ENCODE assay signal across 8 cellular contexts in the genomic region with DNA sequence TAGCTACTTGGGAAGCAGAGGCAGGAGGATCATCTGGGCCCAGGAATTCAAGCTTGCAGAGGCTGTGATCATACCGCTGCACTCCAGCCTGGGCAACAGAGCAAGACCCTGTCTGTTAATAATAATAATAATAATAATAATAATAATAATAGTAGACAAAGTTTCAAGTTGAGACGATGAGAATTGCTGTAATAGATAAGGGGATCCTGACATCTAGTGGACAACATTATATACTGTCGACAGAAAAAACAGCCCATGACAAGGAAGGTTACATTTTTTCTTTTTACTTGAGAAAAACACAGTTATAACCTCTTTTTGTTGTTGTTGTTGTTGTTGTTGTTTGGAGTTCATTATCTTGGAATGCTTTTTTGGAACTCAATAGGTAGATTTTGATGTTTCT. TPM values are rescaled to one million over a fixed set of nuclear protein-coding genes. Genes with fewer than 3 reads are reported as not detected.
DNase-seq lines count a peak whose midpoint lies in the region; ATAC-seq, FAIRE-seq and TF ChIP-seq lines count a peak whose summit lies in the region.

No MANE protein-coding gene starts in this region.

- 26% methylated on average over 2 to 3 of the region's 3 CpGs for WGBS in gastroesophageal sphincter (ENCODE audit: low coverage in 1 of 2), 2 donors
- 32 to 39% (median 35%) methylated on average over 3 of the region's 3 CpGs for WGBS in small intestine, 3 donors

- H3K4me1 ChIP-seq in HEK293 (ENCODE audit: control insufficient read depth, insufficient read depth, low read length) = no peaks in the 10 kb centered on the region
- H3K4me1 ChIP-seq in gastroesophageal sphincter = no peaks in the 10 kb centered on the region
- no peaks in the 10 kb centered on the region for H3K4me1 ChIP-seq in small intestine (ENCODE audit: control insufficient read depth in 2 of 2, insufficient read depth in 1 of 2, low read depth in 1 of 2, low read length in 1 of 2)

- no peak for DNase-seq in CD14-positive monocyte (ENCODE audit: low spot score)
- peak; percentile 34 for DNase-seq in SKM-1 treated with dmso at 0.1 percent for 144 hours (lab: John Stamatoyannopoulos, UW; ENCODE audit: unreplicated experiment)
- peak; percentile 49 for DNase-seq in small intestine
- no peak for DNase-seq in NCI-H524 treated with DMSO at 0.1 percent for 48 hours (lab: John Stamatoyannopoulos, UW)
- DNase-seq in iPS-NIHi7 (ENCODE audit: extremely low spot score) = no peak
- DNase-seq in effector CD8-positive, alpha-beta T cell (lab: John Stamatoyannopoulos, UW) = no peak

- no peak for TF ChIP-seq EP300 in gastroesophageal sphincter (IDR thresholded peaks at IDR 0.05)

- no peaks in the 10 kb centered on the region for H3K27me3 ChIP-seq in gastroesophageal sphincter
- no peaks in the 10 kb centered on the region for H3K27me3 ChIP-seq in small intestine (ENCODE audit: control insufficient read depth in 2 of 2, insufficient read depth in 2 of 2, low read length in 2 of 2)

- no peak overlapping the region for H3K4me3 Mint-ChIP-seq in CD14-positive monocyte

- intact Hi-C loops in CD14-positive monocyte (cut with micrococcal nuclease) = loop anchor here (1.0 to 10.0 kb wide), 3 partner anchors 149 to 449 kb away; no protein-coding TSS in a partner anchor

- no peaks in the 10 kb centered on the region for H3K4me1 Mint-ChIP-seq in CD14-positive monocyte

- POLR2A ChIA-PET in HEK293 (lab: Yijun Ruan, JAX) = interaction anchor here (0.6 kb wide), 1 partner anchor 153 kb away, joined by 4 read pairs; no protein-coding TSS in a partner anchor

- ATAC-seq in gastroesophageal sphincter = no peak

- H3K27ac ChIP-seq in HEK293 (ENCODE audit: extremely low read depth, low read depth, low read length) (no peak overlapping the region), gastroesophageal sphincter (no peak overlapping the region), small intestine (ENCODE audit: low read depth in 1 of 2, low read length in 1 of 2) (no peak overlapping the region)

- H3K9me3 ChIP-seq in HEK293 (ENCODE audit: control insufficient read depth, insufficient read depth, low read depth, low read length) (no peaks in the 10 kb centered on the region), gastroesophageal sphincter (no peaks in the 10 kb centered on the region), small intestine (ENCODE audit: control insufficient read depth, low read depth) (no peaks in the 10 kb centered on the region)

- TF ChIP-seq POLR2A in gastroesophageal sphincter (IDR thresholded peaks at IDR 0.05) = no peak

- peaks cover 48 to 57% of the 10 kb centered on the region in 2 donors for H3K36me3 Mint-ChIP-seq in CD14-positive monocyte

- H3K27ac Mint-ChIP-seq in CD14-positive monocyte = no peak overlapping the region

- TF ChIP-seq CTCF in CD14-positive monocyte (IDR thresholded peaks at IDR 0.05) (peak; percentile 76), HEK293 (tag by site-specific recombination; IDR thresholded peaks at IDR 0.05) (peak; percentile 25; the same call in 1 of the 2 replicates), gastroesophageal sphincter (IDR thresholded peaks at IDR 0.05) (peak; percentile 38 to 55 (median 46))

- H3K9me3 Mint-ChIP-seq in CD14-positive monocyte = no peaks in the 10 kb centered on the region

- FAIRE-seq in small intestine (lab: Jason Lieb, UNC) = peak; percentile 19

- no peaks in the 10 kb centered on the region for H3K27me3 Mint-ChIP-seq in CD14-positive monocyte (ENCODE audit: low read depth in 3 of 3)

- H3K36me3 ChIP-seq in HEK293 (ENCODE audit: control insufficient read depth in 2 of 2, insufficient read depth in 1 of 2, low read length in 2 of 2) = peaks cover 21 to 57% of the 10 kb centered on the region in 2 experiments
- H3K36me3 ChIP-seq in gastroesophageal sphincter = peaks cover 0 to 95% of the 10 kb centered on the region in 2 donors
- peaks cover 0 to 10% of the 10 kb centered on the region in 2 donors for H3K36me3 ChIP-seq in small intestine (ENCODE audit: control insufficient read depth in 2 of 2, insufficient read depth in 2 of 2, low read length in 2 of 2)

- CTCF ChIA-PET in HEK293 (lab: Yijun Ruan, JAX) = interaction anchor here (0.6 to 6.1 kb wide), 23 partner anchors 10 to 552 kb away, joined by 3 to 89 read pairs (median 5); a partner anchor contains a TSS

- H3K4me3 ChIP-seq in HEK293 (ENCODE audit: low read depth, low read length) (no peak overlapping the region), gastroesophageal sphincter (no peak overlapping the region), small intestine (ENCODE audit: low read depth in 1 of 2, low read length in 2 of 2) (no peak overlapping the region)

TF ChIP-seq in HEK293, 187 proteins besides CTCF, POLR2A, EP300 and RAD21:
- TF ChIP-seq ZNF654 (tag by site-specific recombination; IDR thresholded peaks at IDR 0.05; ENCODE audit: low read depth) (peak; percentile 65), ZNF548 (tag by site-specific recombination; IDR thresholded peaks at IDR 0.05) (no peak), REPIN1 (tag by site-specific recombination; IDR thresholded peaks at IDR 0.05; ENCODE audit: low read depth) (peak; percentile 94; the same call in 1 of the 2 replicates), SETDB1 (IDR thresholded peaks at IDR 0.05; ENCODE audit: insufficient read length, low read length) (no peak)
- TF ChIP-seq, protein P1, sequence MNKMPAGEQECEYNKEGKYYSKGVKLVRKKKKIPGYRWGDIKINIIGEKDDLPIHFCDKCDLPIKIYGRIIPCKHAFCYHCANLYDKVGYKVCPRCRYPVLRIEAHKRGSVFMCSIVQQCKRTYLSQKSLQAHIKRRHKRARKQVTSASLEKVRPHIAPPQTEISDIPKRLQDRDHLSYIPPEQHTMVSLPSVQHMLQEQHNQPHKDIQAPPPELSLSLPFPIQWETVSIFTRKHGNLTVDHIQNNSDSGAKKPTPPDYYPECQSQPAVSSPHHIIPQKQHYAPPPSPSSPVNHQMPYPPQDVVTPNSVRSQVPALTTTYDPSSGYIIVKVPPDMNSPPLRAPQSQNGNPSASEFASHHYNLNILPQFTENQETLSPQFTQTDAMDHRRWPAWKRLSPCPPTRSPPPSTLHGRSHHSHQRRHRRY (tag by site-specific recombination; IDR thresholded peaks at IDR 0.05) = no peak
- TF ChIP-seq, protein P2, sequence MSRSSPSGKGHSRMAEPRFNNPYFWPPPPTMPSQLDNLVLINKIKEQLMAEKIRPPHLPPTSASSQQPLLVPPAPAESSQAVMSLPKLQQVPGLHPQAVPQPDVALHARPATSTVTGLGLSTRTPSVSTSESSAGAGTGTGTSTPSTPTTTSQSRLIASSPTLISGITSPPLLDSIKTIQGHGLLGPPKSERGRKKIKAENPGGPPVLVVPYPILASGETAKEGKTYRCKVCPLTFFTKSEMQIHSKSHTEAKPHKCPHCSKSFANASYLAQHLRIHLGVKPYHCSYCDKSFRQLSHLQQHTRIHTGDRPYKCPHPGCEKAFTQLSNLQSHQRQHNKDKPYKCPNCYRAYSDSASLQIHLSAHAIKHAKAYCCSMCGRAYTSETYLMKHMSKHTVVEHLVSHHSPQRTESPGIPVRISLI (tag by site-specific recombination; IDR thresholded peaks at IDR 0.05) = peak; percentile 39; the same call in 1 of the 2 replicates
TF ChIP-seq in HEK293: peak in this region for 3.

RNA-seq across cellular contexts. Expression of a gene that starts 35.3 kb away (rescaled TPM):
- polyA plus RNA-seq in CD14-positive monocyte (10 to 100 TPM; 44.0 to 44.4 TPM), small intestine (10 to 100 TPM; 28.9 to 40.4 (median 34.9) TPM)
- total RNA-seq in gastroesophageal sphincter = 10 to 100 TPM; 62.4 to 86.7 (median 81.6) TPM

Comparison
In these comparisons a context has a peak if more than half of its experiments do, and no peak if none do; other contexts are left out.
1. DNase-seq: peak in SKM-1 treated with dmso at 0.1 percent for 144 hours (single experiment) and small intestine (single experiment); none in CD14-positive monocyte (single experiment), NCI-H524 treated with DMSO at 0.1 percent for 48 hours (single experiment), iPS-NIHi7 (single experiment) and effector CD8-positive, alpha-beta T cell (single experiment).
2. CTCF ChIP-seq: peak in every context shown above with its lines; median percentile 76 in CD14-positive monocyte; 46 in gastroesophageal sphincter; 25 in HEK293.